Comparison of ENCODE assay signal across 10 cellular contexts in the genomic region with DNA sequence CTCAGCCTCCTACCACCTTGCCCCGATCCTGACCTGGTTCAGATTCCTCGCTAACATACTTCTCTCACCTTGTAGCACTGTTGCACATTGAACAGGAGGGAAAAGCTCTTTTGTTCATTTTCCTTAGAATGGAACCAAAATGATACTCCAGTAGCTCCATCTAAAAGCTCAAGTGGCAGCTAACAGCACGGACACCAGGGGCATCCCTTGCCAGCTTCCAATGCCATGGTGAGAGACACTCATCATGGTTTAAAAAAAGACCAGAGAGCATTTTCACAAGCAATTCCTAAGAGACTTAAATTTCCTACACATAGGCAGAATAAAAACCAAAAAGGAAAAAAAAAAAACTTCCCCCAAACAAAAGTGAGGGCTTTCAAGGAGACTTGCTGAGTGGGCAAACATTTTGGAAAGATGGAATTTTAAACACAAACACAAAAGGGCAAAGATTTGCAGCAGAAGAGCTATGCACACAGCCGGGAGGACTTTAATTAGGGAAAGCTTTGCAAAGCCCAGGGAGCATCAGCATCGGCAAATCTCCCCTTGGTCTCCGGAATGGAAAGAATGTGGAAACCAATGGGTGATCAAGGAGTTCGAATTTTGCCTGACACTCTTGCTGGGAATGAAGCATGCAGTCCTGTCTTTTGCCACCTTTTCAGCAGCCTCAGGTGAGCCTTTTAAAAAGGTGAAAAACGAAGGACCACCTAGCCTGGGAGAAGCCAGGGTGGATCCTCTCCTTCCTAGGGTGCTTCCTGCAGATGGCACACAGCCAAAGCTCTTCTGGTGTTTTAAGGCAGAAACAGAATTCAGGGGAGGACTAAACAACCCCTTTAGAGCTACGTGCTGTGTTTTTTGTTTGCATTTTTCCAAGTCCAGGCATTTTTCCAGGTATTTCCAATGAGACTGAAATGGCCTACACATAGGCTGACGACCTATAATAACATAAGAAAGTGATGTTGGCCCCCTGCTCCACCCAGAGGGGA.
DNase-seq lines count a peak whose midpoint lies in the region; ATAC-seq, FAIRE-seq and TF ChIP-seq lines count a peak whose summit lies in the region.
"Had no signal": no experiment of that assay in that cellular context is flagged by ENCODE, and none has a peak within 500 bp of the region (broad histone marks: within the 10 kb centered on the region; RNA-seq: fewer than 3 reads in every experiment).

No MANE protein-coding gene starts in this region.

- no peak overlapping the region for H4K5ac ChIP-seq in H1 (ENCODE audit: insufficient read length, low read depth, low read length)

- no peaks in the 10 kb centered on the region for H3K9me3 ChIP-seq in CD4-positive, CD25-positive, alpha-beta regulatory T cell (ENCODE audit: control insufficient read depth in 2 of 2, low read length in 2 of 2)
- H3K9me3 ChIP-seq in H1 (ENCODE audit: insufficient read depth in 2 of 2, low read depth in 1 of 2, low read length in 1 of 2): no peaks in the 10 kb centered on the region
- no peaks in the 10 kb centered on the region for H3K9me3 ChIP-seq in Caco-2
- no peaks in the 10 kb centered on the region for H3K9me3 ChIP-seq in Karpas-422 (ENCODE audit: low read length)

- POLR2A ChIA-PET in H1 (lab: Charles Lee; ENCODE audit: partially characterized antibody) (interaction anchor here (1.2 to 1.8 kb wide), 2 partner anchors 9 to 11 kb away, joined by 3 to 7 read pairs; no protein-coding TSS in a partner anchor), Caco-2 (lab: Charles Lee) (no interaction called here)

- peaks cover 16% of the 10 kb centered on the region for H3K4me1 ChIP-seq in CD4-positive, CD25-positive, alpha-beta regulatory T cell (ENCODE audit: control insufficient read depth, insufficient read depth, low read length, poor library complexity, severe bottlenecking)
- H3K4me1 ChIP-seq in H1 (replicated peaks in 1 of 4; ENCODE audit: control insufficient read depth in 3 of 4, insufficient read depth in 4 of 4, low read length in 3 of 4) (peaks cover 20 to 35% (median 24%) of the 10 kb centered on the region in 4 experiments), Caco-2 (no peaks in the 10 kb centered on the region), Karpas-422 (ENCODE audit: low read length) (no peaks in the 10 kb centered on the region)

- no peak overlapping the region for H3K27ac ChIP-seq in CD4-positive, CD25-positive, alpha-beta regulatory T cell (ENCODE audit: insufficient read depth, low read length, poor library complexity, severe bottlenecking)
- H3K27ac ChIP-seq in H1 (ENCODE audit: low read depth, low read length) (peak overlapping the region; percentile 32; the same call in 1 of the 2 replicates), Karpas-422 (ENCODE audit: low read length) (no peak overlapping the region)

- no peak overlapping the region for H3K23ac ChIP-seq in H1 (ENCODE audit: insufficient read length)

- no peaks in the 10 kb centered on the region for H3K27me3 Mint-ChIP-seq in CD4-positive, CD25-positive, alpha-beta regulatory T cell
- H3K27me3 Mint-ChIP-seq in nephron (ENCODE audit: low read depth) (no peaks in the 10 kb centered on the region), Caco-2 (ENCODE audit: insufficient read depth, unreplicated experiment) (no peaks in the 10 kb centered on the region)

- peaks cover 17% of the 10 kb centered on the region for H3K36me3 Mint-ChIP-seq in CD4-positive, CD25-positive, alpha-beta regulatory T cell
- H3K36me3 Mint-ChIP-seq in nephron (ENCODE audit: low read depth) (no peaks in the 10 kb centered on the region), Caco-2 (ENCODE audit: insufficient read depth, unreplicated experiment) (peaks cover 59% of the 10 kb centered on the region)

- no peak overlapping the region for H3K4me3 ChIP-seq in CD4-positive, CD25-positive, alpha-beta regulatory T cell (ENCODE audit: low read depth, low read length)
- H3K4me3 ChIP-seq in H1 (ENCODE audit: extremely low read depth in 1 of 4, insufficient read depth in 2 of 4, low read depth in 3 of 4, low read length in 4 of 4): no peak overlapping the region
- H3K4me3 ChIP-seq in Caco-2 (ENCODE audit: low read depth, low read length): no peak overlapping the region
- no peak overlapping the region for H3K4me3 ChIP-seq in Karpas-422 (ENCODE audit: low read length)

- no TSS peak for BruUV-seq in Caco-2 (replicated peaks; lab: Mats Ljungman, UMichigan)

- H2BK15ac ChIP-seq in H1 (ENCODE audit: low read length): peak overlapping the region; percentile 73; the same call in 1 of the 2 replicates

- no peak overlapping the region for H3K14ac ChIP-seq in H1 (ENCODE audit: insufficient read length)

- peak overlapping the region; percentile 75; the same call in 1 of the 2 replicates for H2BK12ac ChIP-seq in H1 (ENCODE audit: low read depth, low read length)

- no peak overlapping the region for H2BK120ac ChIP-seq in H1 (replicated peaks; ENCODE audit: low read depth, low read length)

- WGBS in H1 (ENCODE audit: extremely low coverage in 1 of 2, insufficient coverage in 1 of 2, insufficient read length in 1 of 2, insufficient replicate concordance in 2 of 2, low coverage in 1 of 2, low lambda C conversion rate in 2 of 2, missing lambda C conversion rate in 1 of 2), 2 experiments: 50% methylated on average over 10 of the region's 10 CpGs; no CpG with 5 or more reads in 1 of the 2 experiments

- peaks cover 5 to 88% (median 35%) of the 10 kb centered on the region in 4 donors for H3K4me1 Mint-ChIP-seq in CD4-positive, CD25-positive, alpha-beta regulatory T cell
- H3K4me1 Mint-ChIP-seq in nephron (peaks cover 65% of the 10 kb centered on the region), Caco-2 (ENCODE audit: low read depth, unreplicated experiment) (peaks cover 6% of the 10 kb centered on the region)

- H3K4ac ChIP-seq in H1 (replicated peaks; ENCODE audit: insufficient read length, low read depth, low read length): no peak overlapping the region

- no peaks in the 10 kb centered on the region for H3K9me2 ChIP-seq in Karpas-422 (replicated peaks; ENCODE audit: insufficient read depth, low read length)

- intact Hi-C loops in Caco-2 (cut with micrococcal nuclease; ENCODE audit: unreplicated experiment): no loop called here

- H4K8ac ChIP-seq in H1 (ENCODE audit: extremely low read depth, insufficient read depth, low read length): no peak overlapping the region

- H4K20me1 ChIP-seq in H1 (replicated peaks in 1 of 2; ENCODE audit: control insufficient read depth in 1 of 2, insufficient read depth in 2 of 2, low read length in 2 of 2) (peaks cover 19 to 24% of the 10 kb centered on the region in 2 experiments), Karpas-422 (ENCODE audit: insufficient read depth, low read depth, low read length) (peaks cover 14% of the 10 kb centered on the region; the same call in 1 of the 2 replicates)

- H4K91ac ChIP-seq in H1 (replicated peaks; ENCODE audit: insufficient read length, low read length): no peak overlapping the region

- H3K9ac ChIP-seq in H1 (replicated peaks in 1 of 4; ENCODE audit: extremely low read depth in 1 of 4, low read depth in 3 of 4, low read length in 3 of 4) (no peak overlapping the region), Karpas-422 (ENCODE audit: low read length) (no peak overlapping the region)

- peak overlapping the region; percentile 21; the same call in 1 of the 2 replicates for H3K18ac ChIP-seq in H1 (ENCODE audit: extremely low read depth, low read length)

- peak overlapping the region in 2 of 3 donors; percentile 14 to 67 for H3K27ac Mint-ChIP-seq in CD4-positive, CD25-positive, alpha-beta regulatory T cell
- H3K27ac Mint-ChIP-seq in nephron (peak overlapping the region; percentile 44 to 71 (median 46)), Caco-2 (ENCODE audit: unreplicated experiment) (no peak overlapping the region)

- H3K79me2 ChIP-seq in H1 (ENCODE audit: control insufficient read depth in 1 of 2, insufficient read depth in 2 of 2, low read length in 2 of 2): peaks cover 0 to 85% of the 10 kb centered on the region in 2 experiments; a peak in 2 of 4 replicates
- peaks cover 87% of the 10 kb centered on the region for H3K79me2 ChIP-seq in Karpas-422 (ENCODE audit: low read length)

- 0 out of 2 replicates have a peak overlapping the region, but pooled peaks have one; percentile 8 for H2AK5ac ChIP-seq in H1 (ENCODE audit: low read depth, low read length)

- peaks cover 54% of the 10 kb centered on the region for H3K36me3 ChIP-seq in CD4-positive, CD25-positive, alpha-beta regulatory T cell (ENCODE audit: control insufficient read depth, insufficient read depth, low read length)
- H3K36me3 ChIP-seq in H1 (ENCODE audit: control insufficient read depth in 2 of 4, insufficient read depth in 4 of 4, low read length in 3 of 4): no peaks in the 10 kb centered on the region
- no peaks in the 10 kb centered on the region; the same call in 1 of the 2 replicates for H3K36me3 ChIP-seq in Caco-2 (ENCODE audit: control insufficient read depth, insufficient read depth, low read length)
- H3K36me3 ChIP-seq in Karpas-422 (ENCODE audit: insufficient read depth, low read length): no peaks in the 10 kb centered on the region

- DNase-seq in CD4-positive, CD25-positive, alpha-beta regulatory T cell: no peak
- DNase-seq in NCI-H1092 (lab: John Stamatoyannopoulos, UW): peak; percentile 33
- DNase-seq in H1 (ENCODE audit: low read depth in 1 of 2, low spot score in 2 of 2): peak in 1 of 2 experiments; percentile 34
- no peak for DNase-seq in 8988T
- DNase-seq in epidermal melanocyte (ENCODE audit: insufficient read length, low spot score): no peak
- DNase-seq in Caco-2: no peak
- no peak for DNase-seq in Karpas-422
- DNase-seq: MV-4-11, occipital lobe had no signal

- no peak for TF ChIP-seq CTCF in H1 (IDR thresholded peaks at IDR 0.05; ENCODE audit: control extremely low read depth in 1 of 3, insufficient read depth in 1 of 3, low read depth in 1 of 3, low read length in 3 of 3)
- TF ChIP-seq CTCF in nephron (IDR thresholded peaks at IDR 0.05; ENCODE audit: unreplicated experiment in 3 of 3): no peak
- no peak for TF ChIP-seq CTCF in Caco-2 (IDR thresholded peaks at IDR 0.05; ENCODE audit: insufficient read depth in 1 of 2, low read depth in 1 of 2, low read length in 1 of 2, severe bottlenecking in 1 of 2, unreplicated experiment in 1 of 2)

- no peak for ATAC-seq in CD4-positive, CD25-positive, alpha-beta regulatory T cell (ENCODE audit: low read depth in 2 of 2)

- no peak for TF ChIP-seq POLR2A in H1 (IDR thresholded peaks at IDR 0.05; ENCODE audit: control extremely low read depth in 1 of 2, low read depth in 2 of 2, low read length in 2 of 2)

- no peaks in the 10 kb centered on the region for H3K23me2 ChIP-seq in H1 (ENCODE audit: low read depth, low read length)

- H3K27me3 ChIP-seq in CD4-positive, CD25-positive, alpha-beta regulatory T cell (ENCODE audit: control insufficient read depth, insufficient read depth, low read length): no peaks in the 10 kb centered on the region
- no peaks in the 10 kb centered on the region for H3K27me3 ChIP-seq in H1 (replicated peaks in 1 of 4; ENCODE audit: control insufficient read depth in 3 of 4, extremely low read depth in 1 of 4, insufficient read depth in 3 of 4, low read length in 3 of 4)
- H3K27me3 ChIP-seq in Caco-2 (replicated peaks; ENCODE audit: control insufficient read depth, insufficient read depth, low read length): no peaks in the 10 kb centered on the region
- no peaks in the 10 kb centered on the region for H3K27me3 ChIP-seq in Karpas-422 (ENCODE audit: low read length)

- no peak overlapping the region for H2AFZ ChIP-seq in H1 (ENCODE audit: low read length)
- no peak overlapping the region for H2AFZ ChIP-seq in Karpas-422 (ENCODE audit: low read length)

- H3K9me3 Mint-ChIP-seq in CD4-positive, CD25-positive, alpha-beta regulatory T cell: no peaks in the 10 kb centered on the region
- H3K9me3 Mint-ChIP-seq in nephron: no peaks in the 10 kb centered on the region
- no peaks in the 10 kb centered on the region for H3K9me3 Mint-ChIP-seq in Caco-2 (ENCODE audit: unreplicated experiment)

- no peak overlapping the region for H3K4me3 Mint-ChIP-seq in CD4-positive, CD25-positive, alpha-beta regulatory T cell
- no peak overlapping the region for H3K4me3 Mint-ChIP-seq in nephron
- no peak overlapping the region for H3K4me3 Mint-ChIP-seq in Caco-2 (ENCODE audit: unreplicated experiment)

- no peak for TF ChIP-seq RAD21 in H1 (IDR thresholded peaks at IDR 0.05 in 1 of 2, conservative IDR thresholded peaks at IDR 0.05 in 1 of 2; ENCODE audit: low read depth in 2 of 2, low read length in 2 of 2)

- CTCF ChIA-PET in H1 (lab: Charles Lee; ENCODE audit: partially characterized antibody) (interaction anchor here (0.6 to 9.9 kb wide), 14 partner anchors 9 to 261 kb away, joined by 3 to 97 read pairs (median 4); no protein-coding TSS in a partner anchor), Caco-2 (lab: Charles Lee) (interaction anchor here (1.0 to 1.4 kb wide), 2 partner anchors 71 to 253 kb away, joined by 3 to 5 read pairs; no protein-coding TSS in a partner anchor)

- no peak for TF ChIP-seq EP300 in H1 (IDR thresholded peaks at IDR 0.05; ENCODE audit: borderline replicate concordance in 1 of 2, low read depth in 2 of 2, low read length in 2 of 2)

- FAIRE-seq in H1 (lab: Jason Lieb, UNC): peak; percentile 98

- H2BK20ac ChIP-seq in H1 (ENCODE audit: low read length): 0 out of 2 replicates have a peak overlapping the region, but pooled peaks have one; percentile 37

- H3K79me1 ChIP-seq in H1 (ENCODE audit: low read depth, low read length): peaks cover 27% of the 10 kb centered on the region

- H3K56ac ChIP-seq in H1 (replicated peaks; ENCODE audit: insufficient read length, low read depth, low read length): no peak overlapping the region

- 0 out of 2 replicates have a peak overlapping the region, but pooled peaks have one; percentile 55 for H2BK5ac ChIP-seq in H1 (ENCODE audit: low read depth, low read length)

- peak overlapping the region; percentile 12 to 18; a peak in 1 of 4 replicates for H3K4me2 ChIP-seq in H1 (ENCODE audit: insufficient read depth in 1 of 2, low read depth in 2 of 2, low read length in 2 of 2)
- H3K4me2 ChIP-seq in Karpas-422 (ENCODE audit: low read depth, low read length, poor library complexity, severe bottlenecking): no peak overlapping the region
